In genomic region chr10:24701447-24701846, GRCh38 we compare ENCODE assay signal across 8 cellular contexts. TPM values are rescaled to one million over a fixed set of nuclear protein-coding genes. Genes with fewer than 3 reads are reported as not detected.
A peak's percentile ranks its signal among the peaks of the same experiment; 100 is the strongest.
DNase-seq lines count a peak whose midpoint lies in the region; ATAC-seq, FAIRE-seq and TF ChIP-seq lines count a peak whose summit lies in the region.

No MANE protein-coding gene starts in this region.

- FAIRE-seq in K562 (lab: Jason Lieb, UNC), result no peak

- no peaks in the 10 kb centered on the region for H3K27me3 ChIP-seq in K562 (ENCODE audit: control insufficient read depth in 2 of 2, insufficient read depth in 2 of 2, low read length in 2 of 2)
- no peaks in the 10 kb centered on the region for H3K27me3 ChIP-seq in effector memory CD4-positive, alpha-beta T cell (replicated peaks; ENCODE audit: control insufficient read depth, insufficient read depth, low read length, poor library complexity, severe bottlenecking)

- ATAC-seq in GM18505 (IDR thresholded peaks at IDR 0.05; ENCODE audit: unreplicated experiment), result peak; percentile 76
- peak; percentile 81 for ATAC-seq in GM21423 (IDR thresholded peaks at IDR 0.05; ENCODE audit: unreplicated experiment)
- peak; percentile 91 for ATAC-seq in HG03432 (IDR thresholded peaks at IDR 0.05; ENCODE audit: unreplicated experiment)
- ATAC-seq in K562, result peak; percentile 70

- H3K36me3 ChIP-seq in K562 (ENCODE audit: control insufficient read depth, insufficient read depth, low read length), result peaks cover 5% of the 10 kb centered on the region; the same call in 2 of the 3 replicates
- no peaks in the 10 kb centered on the region for H3K36me3 ChIP-seq in effector memory CD4-positive, alpha-beta T cell (ENCODE audit: control insufficient read depth, insufficient read depth, low read length)

- DNase-seq in K562 (ENCODE audit: extremely low read depth in 1 of 4, low spot score in 3 of 4) (peak in 1 of 4 experiments; percentile 27), AG08396 (ENCODE audit: low spot score) (no peak), amygdala (lab: John Stamatoyannopoulos, UW) (no peak), mesothelial cell of epicardium (ENCODE audit: low spot score in 2 of 2, unreplicated experiment in 2 of 2) (no peak)
- DNase-seq in effector memory CD4-positive, alpha-beta T cell, result no peak

- CTCF ChIA-PET in K562 (lab: Yijun Ruan, JAX; ENCODE audit: low intra/inter-chr PET ratio), result no interaction called here

- H3K9me3 ChIP-seq in K562 (replicated peaks; ENCODE audit: control insufficient read depth, insufficient read depth, low read depth, low read length), result no peaks in the 10 kb centered on the region
- no peaks in the 10 kb centered on the region for H3K9me3 ChIP-seq in effector memory CD4-positive, alpha-beta T cell (ENCODE audit: control insufficient read depth, low read length)

- TF ChIP-seq EP300 in K562 (IDR thresholded peaks at IDR 0.05; ENCODE audit: low read length), result no peak

- H3K9me3 Mint-ChIP-seq in mesothelial cell of epicardium, result no peaks in the 10 kb centered on the region

- no peak overlapping the region for H3K27ac Mint-ChIP-seq in mesothelial cell of epicardium

- no peak for TF ChIP-seq CTCF in K562 (IDR thresholded peaks at IDR 0.05 in 2 of 3, conservative IDR thresholded peaks at IDR 0.05 in 1 of 3; ENCODE audit: insufficient read depth in 2 of 3, low read depth in 1 of 3, low read length in 3 of 3)
- TF ChIP-seq CTCF in mesothelial cell of epicardium (IDR thresholded peaks at IDR 0.05; ENCODE audit: unreplicated experiment), result no peak

- peaks cover 18% of the 10 kb centered on the region for H3K4me1 Mint-ChIP-seq in mesothelial cell of epicardium

- BruUV-seq in K562 (replicated peaks; lab: Mats Ljungman, UMichigan), result no TSS peak

- 0 out of 4 replicates have a peak, but pooled peaks of 1 of the 2 experiments have one; percentile 3 for TF ChIP-seq RAD21 in K562 (CRISPR knock-in tag; conservative IDR thresholded peaks at IDR 0.05 in 1 of 2, IDR thresholded peaks at IDR 0.05 in 1 of 2)

- H3K4me3 Mint-ChIP-seq in mesothelial cell of epicardium, result no peak overlapping the region

- H3K79me2 ChIP-seq in K562 (ENCODE audit: control insufficient read depth, insufficient read depth, low read length), result peaks cover 91% of the 10 kb centered on the region

- in situ Hi-C loops in K562 (cut with MboI), result no loop called here

- TF ChIP-seq POLR2A in GM18505 (IDR thresholded peaks at IDR 0.05; ENCODE audit: borderline replicate concordance, extremely low read depth, insufficient read depth, insufficient read length) (no peak), K562 (conservative IDR thresholded peaks at IDR 0.05) (no peak)

- peaks cover 2% of the 10 kb centered on the region for H3K36me3 Mint-ChIP-seq in mesothelial cell of epicardium

- WGBS in K562 (ENCODE audit: insufficient coverage, low coverage, missing lambda C conversion rate), result 60% methylated on average over 3 of the region's 3 CpGs

- H2AFZ ChIP-seq in K562 (ENCODE audit: low read depth, low read length), result no peak overlapping the region

- intact Hi-C loops in K562 (cut with micrococcal nuclease), result no loop called here

- H4K20me1 ChIP-seq in K562 (replicated peaks; ENCODE audit: control insufficient read depth, insufficient read depth, low read length), result no peaks in the 10 kb centered on the region; the same call in 1 of the 2 replicates

- no peaks in the 10 kb centered on the region for H3K9me1 ChIP-seq in K562 (ENCODE audit: control insufficient read depth, insufficient read depth, low read length)

- H3K9ac ChIP-seq in K562 (ENCODE audit: insufficient read depth in 1 of 2, low read depth in 2 of 2, low read length in 2 of 2), result no peak overlapping the region

- H3K27ac ChIP-seq in K562 (ENCODE audit: extremely low read depth, low read depth, low read length), result no peak overlapping the region
- no peak overlapping the region for H3K27ac ChIP-seq in effector memory CD4-positive, alpha-beta T cell (ENCODE audit: insufficient read depth, low read length, poor library complexity, severe bottlenecking)

- no peak overlapping the region for H3K4me3 ChIP-seq in K562
- no peak overlapping the region for H3K4me3 ChIP-seq in effector memory CD4-positive, alpha-beta T cell (ENCODE audit: insufficient read depth, low read depth, low read length, poor library complexity, severe bottlenecking)

- H3K4me1 ChIP-seq in K562 (replicated peaks in 1 of 2; ENCODE audit: control insufficient read depth in 2 of 2, insufficient read depth in 2 of 2, low read length in 2 of 2), result peaks cover 0 to 5% of the 10 kb centered on the region in 2 experiments; a peak in 3 of 5 replicates
- H3K4me1 ChIP-seq in effector memory CD4-positive, alpha-beta T cell (ENCODE audit: control insufficient read depth, insufficient read depth, low read length, poor library complexity, severe bottlenecking), result no peaks in the 10 kb centered on the region

- H3K4me2 ChIP-seq in K562 (ENCODE audit: insufficient read depth, low read length), result no peak overlapping the region

- no peaks in the 10 kb centered on the region for H3K27me3 Mint-ChIP-seq in mesothelial cell of epicardium (ENCODE audit: low read depth)

- POLR2A ChIA-PET in K562 (lab: Yijun Ruan, JAX), result interaction anchor here (0.5 to 2.2 kb wide), 2 partner anchors 8 to 20 kb away, joined by 3 to 8 read pairs; no protein-coding TSS in a partner anchor

TF ChIP-seq in K562, 482 proteins besides CTCF, POLR2A, EP300 and RAD21:
- TF ChIP-seq USF1 (CRISPR knock-in tag; IDR thresholded peaks at IDR 0.05) (no peak), RBM25 (IDR thresholded peaks at IDR 0.05; ENCODE audit: low read depth, low read length, severe bottlenecking) (peak; percentile 56), CAMTA2 (CRISPR knock-in tag; conservative IDR thresholded peaks at IDR 0.05) (no peak), SMARCC2 (IDR thresholded peaks at IDR 0.05; ENCODE audit: low read depth) (no peak), BCOR (IDR thresholded peaks at IDR 0.05) (no peak), SPI1 (IDR thresholded peaks at IDR 0.05; ENCODE audit: borderline replicate concordance, low read depth, low read length) (peak; percentile 37; the same call in 1 of the 2 replicates), PYGO2 (tag; IDR thresholded peaks at IDR 0.05) (no peak), PTTG1 (tag; IDR thresholded peaks at IDR 0.05; ENCODE audit: low read depth) (no peak), ATF3 (IDR thresholded peaks at IDR 0.05) (no peak), ATF3 (CRISPR knock-in tag; conservative IDR thresholded peaks at IDR 0.05) (no peak), LCOR (CRISPR knock-in tag; IDR thresholded peaks at IDR 0.05) (no peak), PCBP1 (IDR thresholded peaks at IDR 0.05; ENCODE audit: low read depth, low read length, poor library complexity, severe bottlenecking) (no peak), ZNF77 (CRISPR knock-in tag; IDR thresholded peaks at IDR 0.05) (no peak)

RNA-seq across cellular contexts. Expression of gene ARHGAP21, which starts 22.2 kb away (rescaled TPM):
- 222 and 366 TPM in 2 replicates for total RNA-seq in K562 (2011; cell fraction: chromatin; rRNA removed; ENCODE audit: low replicate concordance)
- 80.7 and 94.1 TPM in 2 replicates for total RNA-seq in K562 (2011; cell fraction: nucleolus; rRNA removed)
- 125 and 182 TPM in 2 replicates for total RNA-seq in K562 (2011; cell fraction: nucleoplasm; rRNA removed)
- total RNA-seq in K562 (2014; rRNA removed) (38.7 and 43.1 TPM in 2 replicates), K562 (2014; rRNA removed; fragmentation: Illumina TruSeq; extraction: Trizol) (61.8 and 84.8 TPM in 2 replicates), K562 (2015; rRNA removed; fragmentation: Illumina TruSeq; extraction: Trizol) (72.2 and 75.0 TPM in 2 replicates), K562 (2021) (57.7 and 60.8 TPM in 2 replicates), mesothelial cell of epicardium (117 to 119 TPM (median 119 TPM) in 3 replicates)
- polyA plus RNA-seq in K562 (2011; rRNA removed) (86.1 and 145 TPM in 2 replicates), K562 (2014; fragmentation: Illumina TruSeq; extraction: Trizol) (65.7 and 72.2 TPM in 2 replicates), K562 (2014; fragmentation: Nextera tagmentation; extraction: Ambion mirVana) (10 to 100 TPM; 13.6 to 15.5 TPM), K562 (2014; rRNA removed) (40.3 and 43.6 TPM in 2 replicates)
- 35.6 and 41.6 TPM in 2 replicates for polyA plus RNA-seq in K562 (2011; cell fraction: cytosol; rRNA removed)
- 214 and 250 TPM in 2 replicates for polyA plus RNA-seq in K562 (2011; cell fraction: nucleus; rRNA removed)
- 32.3 and 36.3 TPM in 2 replicates for polyA plus RNA-seq in K562 (2012)
- polyA minus RNA-seq in K562 (2011; rRNA and poly(A)+ RNA removed), result 150 and 239 TPM in 2 replicates
- 36.3 and 108 TPM in 2 replicates for polyA minus RNA-seq in K562 (2011; cell fraction: cytosol; rRNA and poly(A)+ RNA removed)
- polyA minus RNA-seq in K562 (2011; cell fraction: nucleus; rRNA and poly(A)+ RNA removed), result 146 and 167 TPM in 2 replicates
